In the genomic region with DNA sequence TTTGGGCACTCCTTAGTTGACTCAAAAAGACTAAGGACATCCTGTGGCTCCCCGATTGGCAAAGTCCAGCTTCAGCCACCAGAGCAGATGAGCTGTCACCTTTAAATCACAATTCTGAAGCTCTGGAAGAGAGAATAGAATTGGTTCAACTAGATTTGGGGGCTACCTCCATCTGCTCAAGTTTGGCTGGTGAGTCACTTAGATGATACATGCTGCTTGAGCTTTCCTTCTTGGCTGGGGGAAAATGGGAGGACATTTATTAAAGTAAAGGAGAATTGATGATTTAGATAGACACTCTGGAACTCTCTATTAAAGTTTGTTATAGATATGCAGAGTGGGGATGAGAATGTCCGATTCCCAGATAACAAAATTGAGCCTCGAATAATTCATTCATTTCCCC, we compare ENCODE assay signal across 20 cellular contexts. TPM values are rescaled to one million over a fixed set of nuclear protein-coding genes. Genes with fewer than 3 reads are reported as not detected.
"Had no signal": no experiment of that assay in that cellular context is flagged by ENCODE, and none has a peak within 500 bp of the region (broad histone marks: within the 10 kb centered on the region; RNA-seq: fewer than 3 reads in every experiment).

No MANE protein-coding gene starts in this region.

- ATAC-seq: activated T-cell treated with anti-CD3 and anti-CD28 coated beads, Interleukin-2, amount 50 U/mL, for 4 hours; PC-3 had no signal

- DNase-seq: activated CD4-positive, alpha-beta memory T cell treated with anti-CD3 and anti-CD28 coated beads for 36 hours; activated CD4-positive, alpha-beta T cell treated with anti-CD3 and anti-CD28 coated beads, Interleukin-2, amount 10 ng/mL, durations not matched to agents 7 days and 5 days; activated CD4-positive, CD25-positive, alpha-beta regulatory T cell; activated CD8-positive, alpha-beta memory T cell treated with anti-CD3 and anti-CD28 coated beads for 24 hours; activated gamma-delta T cell; activated naive CD4-positive, alpha-beta T cell treated with anti-CD3 and anti-CD28 coated beads for 36 hours; activated T-cell treated with anti-CD3 and anti-CD28 coated beads, Interleukin-2, amount 50 U/mL, for 4 hours; amygdala; brain microvascular endothelial cell; NCI-H1092; NCI-H1417 treated with DMSO at 0.1 percent for 48 hours; NCI-H1694; NCI-H2081; NCI-H524; PC-3; SHP77; T-helper 9 cell had no signal

- H3K36me3 ChIP-seq: brain microvascular endothelial cell, cardiac muscle cell had no signal

- H3K27me3 ChIP-seq: brain microvascular endothelial cell, cardiac muscle cell had no signal

- H3K27ac ChIP-seq: brain microvascular endothelial cell, cardiac muscle cell had no signal

- H3K4me3 ChIP-seq: cardiac muscle cell had no signal

RNA-seq across cellular contexts. Expression of a gene that starts 30.0 kb away (rescaled TPM):
- total RNA-seq: activated CD4-positive, alpha-beta memory T cell treated with anti-CD3 and anti-CD28 coated beads for 36 hours; activated CD4-positive, alpha-beta T cell treated with anti-CD3 and anti-CD28 coated beads, Interleukin-2, amount 10 ng/mL, durations not matched to agents 7 days and 5 days; activated naive CD4-positive, alpha-beta T cell treated with anti-CD3 and anti-CD28 coated beads for 36 hours; activated T-cell treated with anti-CD3 and anti-CD28 coated beads, Interleukin-2, amount 50 U/mL, for 4 hours; MCF 10A; PC-3; SK-MEL-5 had no signal
